25 cellular contexts compared by ENCODE assay signal in the genomic region with DNA sequence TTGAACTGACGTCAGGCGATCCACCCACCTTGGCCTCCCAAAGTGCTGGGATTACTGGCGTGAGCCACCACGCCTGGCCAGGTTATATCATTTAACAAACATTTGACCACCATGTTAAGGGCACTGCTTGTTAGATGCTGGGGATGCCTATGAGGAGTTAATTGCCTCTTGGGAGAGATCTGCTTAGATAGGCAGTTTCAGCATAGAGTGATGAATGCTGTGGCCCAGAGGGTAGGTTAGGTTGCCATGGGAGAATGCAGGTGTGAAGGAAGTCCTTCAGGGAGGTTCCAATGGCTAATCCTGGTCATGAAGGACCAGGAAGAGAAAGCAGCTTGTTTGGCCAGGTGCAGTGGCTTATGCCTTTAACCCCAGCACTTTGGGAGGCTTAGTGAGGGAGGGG. TPM values are rescaled to one million over a fixed set of nuclear protein-coding genes. Genes with fewer than 3 reads are reported as not detected.
DNase-seq lines count a peak whose midpoint lies in the region; ATAC-seq and TF ChIP-seq lines count a peak whose summit lies in the region.
"Had no signal": no experiment of that assay in that cellular context is flagged by ENCODE, and none has a peak within 500 bp of the region (broad histone marks: within the 10 kb centered on the region; RNA-seq: fewer than 3 reads in every experiment).

No MANE protein-coding gene starts in this region.

- H4K91ac ChIP-seq in trophoblast cell (ENCODE audit: low read depth, low read length) = no peak overlapping the region

- no peak overlapping the region for H2AFZ ChIP-seq in trophoblast cell (ENCODE audit: insufficient read depth, low read length, poor library complexity)
- H2AFZ ChIP-seq: parathyroid adenoma had no signal

- CTCF ChIA-PET in activated CD4-positive, alpha-beta T cell treated with anti-CD3 and anti-CD28 coated beads for 36 hours (lab: Charles Lee) = no interaction called here
- CTCF ChIA-PET in RWPE1 (lab: Yijun Ruan, JAX) = interaction anchor here (0.5 to 0.7 kb wide), 2 partner anchors 9 to 92 kb away, joined by 3 to 4 read pairs; no protein-coding TSS in a partner anchor

- peaks cover 4% of the 10 kb centered on the region for H3K79me2 ChIP-seq in trophoblast cell (ENCODE audit: control insufficient read depth, insufficient read depth, low read length, poor library complexity)

- no peak overlapping the region for H3K4me3 Mint-ChIP-seq in activated CD4-positive, alpha-beta T cell treated with anti-CD3 and anti-CD28 coated beads for 36 hours
- H3K4me3 Mint-ChIP-seq in activated CD4-positive, alpha-beta T cell treated with anti-CD3 and anti-CD28 coated beads, Interleukin-2, amount 10 ng/mL, durations not matched to agents 24 days and 14 days = no peak overlapping the region
- H3K4me3 Mint-ChIP-seq: activated naive CD8-positive, alpha-beta T cell treated with anti-CD3 and anti-CD28 coated beads, Interleukin-2, amount 10 ng/mL, durations not matched to agents 7 days and 5 days; effector memory CD8-positive, alpha-beta T cell; natural killer cell treated with Interleukin-12 subunit alpha and Interleukin-12 subunit beta and Interleukin-15 and Interleukin-18, amount 100 ng/mL, for 72 hours had no signal

- H3K79me1 ChIP-seq in trophoblast cell (ENCODE audit: low read length) = no peaks in the 10 kb centered on the region

- H3K14ac ChIP-seq in trophoblast cell (ENCODE audit: low read length) = no peak overlapping the region

- H2BK12ac ChIP-seq in trophoblast cell (ENCODE audit: low read length) = no peak overlapping the region

- intact Hi-C loops in activated CD4-positive, alpha-beta T cell treated with anti-CD3 and anti-CD28 coated beads for 36 hours (cut with DNase I, micrococcal nuclease) = no loop called here
- intact Hi-C loops in activated CD4-positive, alpha-beta T cell treated with anti-CD3 and anti-CD28 coated beads, Interleukin-2, amount 10 ng/mL, durations not matched to agents 24 days and 14 days (cut with micrococcal nuclease) = no loop called here

- H3K27me3 Mint-ChIP-seq in activated CD4-positive, alpha-beta T cell treated with anti-CD3 and anti-CD28 coated beads for 36 hours = no peaks in the 10 kb centered on the region
- H3K27me3 Mint-ChIP-seq in activated CD4-positive, alpha-beta T cell treated with anti-CD3 and anti-CD28 coated beads, Interleukin-2, amount 10 ng/mL, durations not matched to agents 24 days and 14 days = no peaks in the 10 kb centered on the region
- H3K27me3 Mint-ChIP-seq: activated naive CD8-positive, alpha-beta T cell treated with anti-CD3 and anti-CD28 coated beads, Interleukin-2, amount 10 ng/mL, durations not matched to agents 7 days and 5 days; effector memory CD8-positive, alpha-beta T cell; natural killer cell treated with Interleukin-12 subunit alpha and Interleukin-12 subunit beta and Interleukin-15 and Interleukin-18, amount 100 ng/mL, for 72 hours had no signal

- no peak overlapping the region for H3K18ac ChIP-seq in trophoblast cell (ENCODE audit: low read length)

- no peak overlapping the region for H2BK5ac ChIP-seq in trophoblast cell (ENCODE audit: low read depth, low read length, poor library complexity)

- WGBS in trophoblast cell (ENCODE audit: extremely low coverage, insufficient coverage, insufficient read length) = no CpG with 5 or more reads among the region's 4 CpGs

- peaks cover 9% of the 10 kb centered on the region for H3K36me3 Mint-ChIP-seq in activated CD4-positive, alpha-beta T cell treated with anti-CD3 and anti-CD28 coated beads for 36 hours (ENCODE audit: low read depth)
- peaks cover 6% of the 10 kb centered on the region for H3K36me3 Mint-ChIP-seq in activated CD4-positive, alpha-beta T cell treated with anti-CD3 and anti-CD28 coated beads, Interleukin-2, amount 10 ng/mL, durations not matched to agents 24 days and 14 days (ENCODE audit: low read depth)
- H3K36me3 Mint-ChIP-seq: natural killer cell treated with Interleukin-12 subunit alpha and Interleukin-12 subunit beta and Interleukin-15 and Interleukin-18, amount 100 ng/mL, for 72 hours had no signal

- H3K4ac ChIP-seq in trophoblast cell (ENCODE audit: low read depth, low read length) = no peak overlapping the region

- peak overlapping the region; percentile 16 for H3K27ac ChIP-seq in RWPE1
- no peak overlapping the region for H3K27ac ChIP-seq in trophoblast cell (ENCODE audit: low read depth, low read length)
- no peak overlapping the region for H3K27ac ChIP-seq in coronary artery
- H3K27ac ChIP-seq in effector memory CD4-positive, alpha-beta T cell (ENCODE audit: insufficient read depth, low read length, poor library complexity, severe bottlenecking) = no peak overlapping the region
- H3K27ac ChIP-seq: BLaER1, esophagus squamous epithelium, parathyroid adenoma, sigmoid colon, SK-N-MC had no signal

- H3K27ac Mint-ChIP-seq in activated CD4-positive, alpha-beta T cell treated with anti-CD3 and anti-CD28 coated beads for 36 hours = peak overlapping the region; percentile 31
- no peak overlapping the region for H3K27ac Mint-ChIP-seq in activated CD4-positive, alpha-beta T cell treated with anti-CD3 and anti-CD28 coated beads, Interleukin-2, amount 10 ng/mL, durations not matched to agents 24 days and 14 days
- H3K27ac Mint-ChIP-seq: activated naive CD8-positive, alpha-beta T cell treated with anti-CD3 and anti-CD28 coated beads, Interleukin-2, amount 10 ng/mL, durations not matched to agents 7 days and 5 days; activated T-helper 2 cell treated with anti-CD3 and anti-CD28 coated beads, Interferon-gamma antibody, Interleukin-2, Interleukin-4, amounts not matched to agents 10 μg/mL and 5 μg/mL and 100 μg/mL, durations not matched to agents 14 hours and 24 hours and 36 hours; effector memory CD8-positive, alpha-beta T cell; natural killer cell treated with Interleukin-12 subunit alpha and Interleukin-12 subunit beta and Interleukin-15 and Interleukin-18, amount 100 ng/mL, for 72 hours had no signal

- H3K4me1 Mint-ChIP-seq in activated CD4-positive, alpha-beta T cell treated with anti-CD3 and anti-CD28 coated beads for 36 hours = peaks cover 30% of the 10 kb centered on the region
- H3K4me1 Mint-ChIP-seq in activated CD4-positive, alpha-beta T cell treated with anti-CD3 and anti-CD28 coated beads, Interleukin-2, amount 10 ng/mL, durations not matched to agents 24 days and 14 days = peaks cover 8% of the 10 kb centered on the region

- H3K4me3 ChIP-seq in trophoblast cell (ENCODE audit: low read depth, low read length) = no peak overlapping the region
- no peak overlapping the region for H3K4me3 ChIP-seq in coronary artery
- no peak overlapping the region for H3K4me3 ChIP-seq in effector memory CD4-positive, alpha-beta T cell (ENCODE audit: insufficient read depth, low read depth, low read length, poor library complexity, severe bottlenecking)
- H3K4me3 ChIP-seq: BLaER1, esophagus squamous epithelium, MG63, sigmoid colon, SK-N-MC had no signal

- POLR2A ChIA-PET in activated CD4-positive, alpha-beta T cell treated with anti-CD3 and anti-CD28 coated beads for 36 hours (lab: Charles Lee) = no interaction called here
- POLR2A ChIA-PET in RWPE1 (lab: Yijun Ruan, JAX; ENCODE audit: low non-redundant PET) = interaction anchor here (0.6 kb wide), 1 partner anchor 12 kb away, joined by 3 read pairs; no protein-coding TSS in a partner anchor

- no peak for ATAC-seq in activated CD4-positive, alpha-beta T cell treated with anti-CD3 and anti-CD28 coated beads for 36 hours
- ATAC-seq: effector memory CD8-positive, alpha-beta T cell; left colon; natural killer cell treated with Interleukin-12 subunit alpha and Interleukin-12 subunit beta and Interleukin-15 and Interleukin-18, amount 100 ng/mL, for 72 hours had no signal

- no peak for DNase-seq in activated CD4-positive, alpha-beta T cell treated with anti-CD3 and anti-CD28 coated beads for 36 hours
- no peak for DNase-seq in activated CD4-positive, alpha-beta T cell treated with anti-CD3 and anti-CD28 coated beads, Interleukin-2, amount 10 ng/mL, durations not matched to agents 24 days and 14 days
- DNase-seq in NCI-H146 (lab: John Stamatoyannopoulos, UW) = peak; percentile 61
- DNase-seq in RWPE1 (ENCODE audit: low spot score) = no peak
- peak; percentile 83 to 95 for DNase-seq in trophoblast cell
- no peak for DNase-seq in medulla oblongata (ENCODE audit: extremely low spot score)
- no peak for DNase-seq in coronary artery (ENCODE audit: low spot score)
- no peak for DNase-seq in effector memory CD4-positive, alpha-beta T cell
- DNase-seq: ACHN; activated CD4-positive, alpha-beta T cell treated with anti-CD3 and anti-CD28 coated beads, Interleukin-2, amount 50 U/mL, for 1 hour; activated CD8-positive, alpha-beta memory T cell treated with anti-CD3 and anti-CD28 coated beads, Interleukin-2, amount 50 U/mL, for 4 hours; activated naive CD8-positive, alpha-beta T cell treated with anti-CD3 and anti-CD28 coated beads, Interleukin-2, amount 10 ng/mL, durations not matched to agents 7 days and 5 days; effector memory CD8-positive, alpha-beta T cell; esophagus squamous epithelium; left colon; MG63; NCI-H1694; sigmoid colon; stimulated activated CD8-positive, alpha-beta memory T cell treated with anti-CD3 and anti-CD28 coated beads, Interleukin-4, amount 100 ng/mL, for 48 hours; T-helper 2 cell had no signal

- H2BK120ac ChIP-seq in trophoblast cell (ENCODE audit: insufficient read depth, low read length, poor library complexity) = no peak overlapping the region

- peaks cover 2 to 5% of the 10 kb centered on the region in 2 experiments for H3K4me1 ChIP-seq in trophoblast cell (ENCODE audit: control insufficient read depth in 1 of 2, insufficient read depth in 2 of 2, low read length in 2 of 2)
- H3K4me1 ChIP-seq in effector memory CD4-positive, alpha-beta T cell (ENCODE audit: control insufficient read depth, insufficient read depth, low read length, poor library complexity, severe bottlenecking) = no peaks in the 10 kb centered on the region
- H3K4me1 ChIP-seq: BLaER1 had no signal

- H4K8ac ChIP-seq in trophoblast cell (ENCODE audit: low read depth, low read length) = no peak overlapping the region

- H3K23ac ChIP-seq in trophoblast cell (ENCODE audit: low read length) = no peak overlapping the region

- H3K9me3 Mint-ChIP-seq in activated CD4-positive, alpha-beta T cell treated with anti-CD3 and anti-CD28 coated beads for 36 hours (ENCODE audit: low read depth) = no peaks in the 10 kb centered on the region
- H3K9me3 Mint-ChIP-seq in activated CD4-positive, alpha-beta T cell treated with anti-CD3 and anti-CD28 coated beads, Interleukin-2, amount 10 ng/mL, durations not matched to agents 24 days and 14 days = no peaks in the 10 kb centered on the region
- H3K9me3 Mint-ChIP-seq: activated naive CD8-positive, alpha-beta T cell treated with anti-CD3 and anti-CD28 coated beads, Interleukin-2, amount 10 ng/mL, durations not matched to agents 7 days and 5 days; activated T-helper 2 cell treated with anti-CD3 and anti-CD28 coated beads, Interferon-gamma antibody, Interleukin-2, Interleukin-4, amounts not matched to agents 10 μg/mL and 5 μg/mL and 100 μg/mL, durations not matched to agents 14 hours and 24 hours and 36 hours; effector memory CD8-positive, alpha-beta T cell; natural killer cell treated with Interleukin-12 subunit alpha and Interleukin-12 subunit beta and Interleukin-15 and Interleukin-18, amount 100 ng/mL, for 72 hours had no signal

- H3K27me3 ChIP-seq in trophoblast cell (ENCODE audit: insufficient read depth, low read length) = no peaks in the 10 kb centered on the region
- no peaks in the 10 kb centered on the region for H3K27me3 ChIP-seq in effector memory CD4-positive, alpha-beta T cell (replicated peaks; ENCODE audit: control insufficient read depth, insufficient read depth, low read length, poor library complexity, severe bottlenecking)
- H3K27me3 ChIP-seq: BLaER1, esophagus squamous epithelium, MG63, sigmoid colon had no signal

- no peak for TF ChIP-seq CTCF in RWPE1 (conservative IDR thresholded peaks at IDR 0.05; ENCODE audit: low read depth)
- TF ChIP-seq CTCF in coronary artery (IDR thresholded peaks at IDR 0.05) = no peak

- no peaks in the 10 kb centered on the region for H3K36me3 ChIP-seq in trophoblast cell (ENCODE audit: control insufficient read depth in 1 of 2, insufficient read depth in 2 of 2, low read length in 2 of 2)
- peaks cover 11% of the 10 kb centered on the region for H3K36me3 ChIP-seq in effector memory CD4-positive, alpha-beta T cell (ENCODE audit: control insufficient read depth, insufficient read depth, low read length)

- no peak overlapping the region for H3K4me2 ChIP-seq in trophoblast cell (ENCODE audit: low read length)
- H3K4me2 ChIP-seq: BLaER1 had no signal

- no peak overlapping the region for H3K9ac ChIP-seq in trophoblast cell (ENCODE audit: low read length)
- H3K9ac ChIP-seq: BLaER1, parathyroid adenoma had no signal

- H2AK5ac ChIP-seq in trophoblast cell (ENCODE audit: low read length) = no peak overlapping the region

- H3K9me3 ChIP-seq in trophoblast cell (ENCODE audit: insufficient read depth, low read depth, low read length) = no peaks in the 10 kb centered on the region
- no peaks in the 10 kb centered on the region for H3K9me3 ChIP-seq in effector memory CD4-positive, alpha-beta T cell (ENCODE audit: control insufficient read depth, low read length)
- H3K9me3 ChIP-seq: BLaER1, esophagus squamous epithelium, MG63, sigmoid colon had no signal

- H4K12ac ChIP-seq in trophoblast cell (ENCODE audit: low read depth, low read length) = no peak overlapping the region

RNA-seq across cellular contexts. Expression of a gene that starts 17.0 kb away (rescaled TPM):
- total RNA-seq in activated CD4-positive, alpha-beta T cell treated with anti-CD3 and anti-CD28 coated beads for 36 hours = 10 to 100 TPM; 54.3 to 61.6 TPM
- total RNA-seq in activated CD4-positive, alpha-beta T cell treated with anti-CD3 and anti-CD28 coated beads, Interleukin-2, amount 10 ng/mL, durations not matched to agents 24 days and 14 days = 53.8 and 62.9 TPM in 2 replicates
- polyA plus RNA-seq in trophoblast cell (2013) = 20.3 and 21.4 TPM in 2 replicates

RNA-seq across cellular contexts. Expression of a gene that starts 46.7 kb away (rescaled TPM):
- total RNA-seq in activated CD4-positive, alpha-beta T cell treated with anti-CD3 and anti-CD28 coated beads for 36 hours = 100 to 1,000 TPM; 303 to 356 TPM
- total RNA-seq in activated CD4-positive, alpha-beta T cell treated with anti-CD3 and anti-CD28 coated beads, Interleukin-2, amount 10 ng/mL, durations not matched to agents 24 days and 14 days = 352 and 354 TPM in 2 replicates
- 228 and 229 TPM in 2 replicates for polyA plus RNA-seq in trophoblast cell (2013)

Comparison
In these comparisons a context has a peak if more than half of its experiments do, and no peak if none do; other contexts are left out.
1. DNase-seq: peak in NCI-H146 (single experiment) and trophoblast cell (2 of 2); none in activated CD4-positive, alpha-beta T cell treated with anti-CD3 and anti-CD28 coated beads for 36 hours (single experiment), activated CD4-positive, alpha-beta T cell treated with anti-CD3 and anti-CD28 coated beads, Interleukin-2, amount 10 ng/mL, durations not matched to agents 24 days and 14 days (single experiment), RWPE1 (single experiment), medulla oblongata (single experiment), coronary artery (single experiment) and effector memory CD4-positive, alpha-beta T cell (0 of 3).